8 cellular contexts compared by ENCODE assay signal in the genomic region with DNA sequence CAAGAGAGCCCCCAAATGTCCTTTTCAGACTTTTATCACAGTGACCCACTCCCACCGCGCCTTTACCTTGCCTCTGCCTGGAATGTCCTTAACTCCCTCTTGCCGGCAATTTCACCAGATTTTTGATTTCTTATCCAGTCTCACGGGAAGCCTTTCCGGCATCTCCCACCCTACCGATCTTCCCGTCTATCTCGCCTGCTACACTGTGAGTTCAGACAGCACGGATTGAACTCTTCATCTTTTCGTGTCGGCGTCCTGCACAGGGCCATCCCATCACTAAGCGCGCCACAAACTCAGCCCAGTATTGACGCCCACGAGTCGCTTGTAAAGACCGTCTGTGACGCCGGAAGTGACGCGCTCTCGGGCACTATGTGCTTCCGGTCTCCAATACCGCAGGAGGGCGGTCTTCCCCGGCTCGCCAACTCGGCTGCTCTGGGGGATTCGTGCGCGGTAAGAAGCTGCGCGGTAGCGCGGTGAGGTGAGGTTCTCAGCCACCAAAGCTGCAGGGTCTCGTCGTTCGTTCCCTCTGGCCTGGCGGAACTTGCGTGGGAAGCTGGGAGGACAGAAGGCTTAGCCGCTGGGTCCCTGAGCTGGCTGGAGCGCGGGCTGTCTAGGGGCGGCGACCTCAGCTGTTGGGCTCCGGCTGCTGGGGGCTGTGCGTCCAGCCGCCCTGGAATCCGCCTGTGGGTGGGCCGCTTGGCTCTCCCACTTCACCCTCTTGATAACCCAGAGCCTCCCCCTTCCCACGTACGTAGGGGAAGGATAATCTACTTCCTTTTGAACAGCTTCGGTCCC. TPM values are rescaled to one million over a fixed set of nuclear protein-coding genes. Genes with fewer than 3 reads are reported as not detected.
DNase-seq lines count a peak whose midpoint lies in the region; ATAC-seq and TF ChIP-seq lines count a peak whose summit lies in the region.

Gene ZCCHC9, plus strand, starts transcription at position 367 of the 795 bp plus-strand sequence. CDS start 3,171 bp downstream, outside the sequence.

- POLR2A ChIA-PET in Panc1 (lab: Charles Lee) = interaction anchor here (0.6 to 0.8 kb wide), 2 partner anchors 8 to 499 kb away, joined by 3 to 13 read pairs; no protein-coding TSS in a partner anchor

- 0 to 1% methylated on average over 53 to 54 of the region's 54 CpGs for WGBS in esophagus, 2 donors

- H3K27me3 Mint-ChIP-seq in activated T-cell treated with anti-CD3 and anti-CD28 coated beads, Interleukin-2, amount 50 U/mL, for 4 hours (ENCODE audit: low read depth) = no peaks in the 10 kb centered on the region

- H3K9me3 ChIP-seq in Panc1 (ENCODE audit: control insufficient read depth, insufficient read depth, low read depth, low read length) (no peaks in the 10 kb centered on the region), esophagus (ENCODE audit: control insufficient read depth in 2 of 2, insufficient read depth in 1 of 2, low read depth in 1 of 2, low read length in 1 of 2) (no peaks in the 10 kb centered on the region), mucosa of stomach (ENCODE audit: control insufficient read depth, low read length) (no peaks in the 10 kb centered on the region)

- H3K4me1 ChIP-seq in Panc1 (ENCODE audit: control insufficient read depth, insufficient read depth, low read length) (peaks cover 26% of the 10 kb centered on the region), esophagus (ENCODE audit: control insufficient read depth in 2 of 2, insufficient read depth in 2 of 2, low read length in 1 of 2) (peaks cover 0 to 2% of the 10 kb centered on the region in 2 donors), mucosa of stomach (ENCODE audit: control insufficient read depth, insufficient read depth, low read length) (peaks cover 24% of the 10 kb centered on the region)

- peaks cover 58% of the 10 kb centered on the region for H3K4me1 Mint-ChIP-seq in activated T-cell treated with anti-CD3 and anti-CD28 coated beads, Interleukin-2, amount 50 U/mL, for 4 hours (ENCODE audit: low read depth)

- CTCF ChIA-PET in Panc1 (lab: Charles Lee) = interaction anchor here (1.1 kb wide), 1 partner anchor 865 kb away, joined by 3 read pairs; no protein-coding TSS in a partner anchor

- H3K4me3 Mint-ChIP-seq in activated T-cell treated with anti-CD3 and anti-CD28 coated beads, Interleukin-2, amount 50 U/mL, for 4 hours = peak within 1 kb of the TSS; percentile 93

- intact Hi-C loops in Panc1 (cut with micrococcal nuclease; ENCODE audit: unreplicated experiment) = no loop called here

- peak; percentile 80 for DNase-seq in DMS79 treated with DMSO at 0.1 percent for 48 hours (lab: John Stamatoyannopoulos, UW)
- DNase-seq in KBM-7 = peak; percentile 94
- no peak for DNase-seq in Panc1 (ENCODE audit: low read depth, low spot score)
- peak; percentile 89 for DNase-seq in activated T-cell treated with anti-CD3 and anti-CD28 coated beads, Interleukin-2, amount 50 U/mL, for 4 hours
- DNase-seq in stimulated activated CD8-positive, alpha-beta memory T cell treated with anti-CD3 and anti-CD28 coated beads, Interleukin-7, amount 100 ng/mL, for 1 hour (ENCODE audit: low read depth in 2 of 2) = peak; percentile 85 to 86

- H3K9ac ChIP-seq in mucosa of stomach (ENCODE audit: low read length) = peak within 1 kb of the TSS; percentile 94

- H3K9me3 Mint-ChIP-seq in activated T-cell treated with anti-CD3 and anti-CD28 coated beads, Interleukin-2, amount 50 U/mL, for 4 hours = no peaks in the 10 kb centered on the region

- H3K27me3 ChIP-seq in Panc1 (ENCODE audit: control insufficient read depth, insufficient read depth, low read length) (no peaks in the 10 kb centered on the region), esophagus (ENCODE audit: control insufficient read depth in 1 of 2, insufficient read depth in 2 of 2, low read length in 2 of 2) (no peaks in the 10 kb centered on the region), mucosa of stomach (ENCODE audit: control insufficient read depth, insufficient read depth, low read length) (no peaks in the 10 kb centered on the region)

- in situ Hi-C loops in KBM-7 (cut with MboI; ENCODE audit: low pct_unique_long_range_greater_than_20kb, low sequenced_read_pairs) = no loop called here
- in situ Hi-C loops in Panc1 (cut with HindIII; ENCODE audit: low pct_unique_long_range_greater_than_20kb, low sequenced_read_pairs) = no loop called here

- BruUV-seq in Panc1 (replicated peaks; lab: Mats Ljungman, UMichigan) = TSS peak; percentile 73

- H3K4me3 ChIP-seq in Panc1 (ENCODE audit: low read depth in 2 of 2, low read length in 2 of 2) (peak within 1 kb of the TSS; percentile 60 to 99), esophagus (ENCODE audit: low read depth in 1 of 2, low read length in 2 of 2) (peak within 1 kb of the TSS; percentile 94 to 97), mucosa of stomach (ENCODE audit: low read length) (peak within 1 kb of the TSS; percentile 94)

- H3K27ac ChIP-seq in Panc1 (ENCODE audit: low read length) (peak within 1 kb of the TSS; percentile 81), esophagus (ENCODE audit: low read depth in 2 of 2, low read length in 1 of 2) (peak within 1 kb of the TSS; percentile 91 to 92)

- H3K36me3 ChIP-seq in Panc1 (ENCODE audit: control insufficient read depth, insufficient read depth, low read length) (peaks cover 11% of the 10 kb centered on the region), esophagus (ENCODE audit: control insufficient read depth in 2 of 2, insufficient read depth in 2 of 2, low read length in 1 of 2) (no peaks in the 10 kb centered on the region), mucosa of stomach (ENCODE audit: control insufficient read depth, insufficient read depth, low read length) (no peaks in the 10 kb centered on the region)

- TF ChIP-seq CTCF in Panc1 (IDR thresholded peaks at IDR 0.05) = peak; percentile 22

- ATAC-seq in GM21717 (IDR thresholded peaks at IDR 0.05; ENCODE audit: unreplicated experiment) = peak; percentile 96
- peak; percentile 95 for ATAC-seq in Panc1
- peak; percentile 92 to 93 for ATAC-seq in activated T-cell treated with anti-CD3 and anti-CD28 coated beads, Interleukin-2, amount 50 U/mL, for 4 hours

- H3K36me3 Mint-ChIP-seq in activated T-cell treated with anti-CD3 and anti-CD28 coated beads, Interleukin-2, amount 50 U/mL, for 4 hours (ENCODE audit: insufficient read depth) = peaks cover 14% of the 10 kb centered on the region

RNA-seq across cellular contexts. Expression of gene ZCCHC9, which starts in this region (rescaled TPM):
- 41.5 TPM for total RNA-seq in Panc1 (2021; ENCODE audit: unreplicated experiment)
- 19.9 TPM for polyA plus RNA-seq in Panc1 (2012; ENCODE audit: insufficient read length)
- total RNA-seq in activated T-cell treated with anti-CD3 and anti-CD28 coated beads, Interleukin-2, amount 50 U/mL, for 4 hours = 10 to 100 TPM; 32.7 to 37.8 (median 37.4) TPM
- 10 to 100 TPM; 21.0 to 26.0 TPM for polyA plus RNA-seq in esophagus
